In genomic region chr15:67254238-67255175, GRCh38 we compare ENCODE assay signal across 1 cellular context.
TF ChIP-seq lines count a peak whose summit lies in the region.

A gene with protein sequence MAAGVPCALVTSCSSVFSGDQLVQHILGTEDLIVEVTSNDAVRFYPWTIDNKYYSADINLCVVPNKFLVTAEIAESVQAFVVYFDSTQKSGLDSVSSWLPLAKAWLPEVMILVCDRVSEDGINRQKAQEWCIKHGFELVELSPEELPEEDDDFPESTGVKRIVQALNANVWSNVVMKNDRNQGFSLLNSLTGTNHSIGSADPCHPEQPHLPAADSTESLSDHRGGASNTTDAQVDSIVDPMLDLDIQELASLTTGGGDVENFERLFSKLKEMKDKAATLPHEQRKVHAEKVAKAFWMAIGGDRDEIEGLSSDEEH (minus strand): TSS chr15:67254661. CDS start chr15:67254631, 30 bp downstream.
Gene IQCH (plus strand): TSS chr15:67254786. CDS start chr15:67254897, 111 bp downstream.

TF ChIP-seq in K562, 482 proteins besides CTCF, POLR2A, EP300 and RAD21 (continued from another document and continues in another):
- TF ChIP-seq, protein P1, sequence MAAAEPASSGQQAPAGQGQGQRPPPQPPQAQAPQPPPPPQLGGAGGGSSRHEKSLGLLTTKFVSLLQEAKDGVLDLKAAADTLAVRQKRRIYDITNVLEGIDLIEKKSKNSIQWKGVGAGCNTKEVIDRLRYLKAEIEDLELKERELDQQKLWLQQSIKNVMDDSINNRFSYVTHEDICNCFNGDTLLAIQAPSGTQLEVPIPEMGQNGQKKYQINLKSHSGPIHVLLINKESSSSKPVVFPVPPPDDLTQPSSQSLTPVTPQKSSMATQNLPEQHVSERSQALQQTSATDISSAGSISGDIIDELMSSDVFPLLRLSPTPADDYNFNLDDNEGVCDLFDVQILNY (CRISPR knock-in tag; IDR thresholded peaks at IDR 0.05): peak; percentile 82; the same call in 1 of the 2 replicates
- TF ChIP-seq CHCHD3 (CRISPR knock-in tag; IDR thresholded peaks at IDR 0.05): no peak
- peak; percentile 98 for TF ChIP-seq TAF9B (IDR thresholded peaks at IDR 0.05; ENCODE audit: partially characterized antibody)
- peak; percentile 97 for TF ChIP-seq NEUROD1 (IDR thresholded peaks at IDR 0.05; ENCODE audit: borderline replicate concordance, low read depth, low read length, partially characterized antibody)
- 0 out of 2 replicates have a peak, but pooled peaks have one; percentile 72 for TF ChIP-seq ZNF12 (CRISPR knock-in tag; IDR thresholded peaks at IDR 0.05)
- peak; percentile 97 for TF ChIP-seq TBP (optimal IDR thresholded peaks at IDR 0.05; ENCODE audit: low read depth, low read length)
- 0 out of 4 replicates have a peak, but pooled peaks of 1 of the 2 experiments have one; percentile 3 for TF ChIP-seq RCOR1 (IDR thresholded peaks at IDR 0.05; ENCODE audit: borderline replicate concordance in 1 of 2, low read depth in 2 of 2, low read length in 2 of 2)
- TF ChIP-seq SMARCB1 (IDR thresholded peaks at IDR 0.05; ENCODE audit: insufficient read length, low read depth): no peak
- no peak for TF ChIP-seq ETV6 (IDR thresholded peaks at IDR 0.05; ENCODE audit: borderline replicate concordance in 1 of 2, low read depth in 2 of 2, low read length in 1 of 2)
- TF ChIP-seq ETV6 (CRISPR knock-in tag; IDR thresholded peaks at IDR 0.05; ENCODE audit: borderline replicate concordance): 0 out of 2 replicates have a peak, but pooled peaks have one; percentile 42
- peak; percentile 92 for TF ChIP-seq SUPT5H (IDR thresholded peaks at IDR 0.05)
- TF ChIP-seq SIN3A (IDR thresholded peaks at IDR 0.05; ENCODE audit: borderline replicate concordance in 2 of 2, control insufficient read depth in 1 of 2, low read depth in 2 of 2, low read length in 2 of 2): peak in 1 of 2 experiments; percentile 97
- TF ChIP-seq ETV1 (tag; conservative IDR thresholded peaks at IDR 0.05; ENCODE audit: low read depth): peak; percentile 93
- peak; percentile 93 for TF ChIP-seq DEAF1 (CRISPR knock-in tag; IDR thresholded peaks at IDR 0.05)
- no peak for TF ChIP-seq HIVEP1 (CRISPR knock-in tag; IDR thresholded peaks at IDR 0.05)
- TF ChIP-seq ZNF407 (IDR thresholded peaks at IDR 0.05; ENCODE audit: low read depth): no peak
- TF ChIP-seq ZBTB7A (IDR thresholded peaks at IDR 0.05; ENCODE audit: borderline replicate concordance, control insufficient read depth, low read depth, low read length): no peak
- 0 out of 2 replicates have a peak, but pooled peaks have one; percentile 4 for TF ChIP-seq FOXM1 (IDR thresholded peaks at IDR 0.05; ENCODE audit: low read depth)
- TF ChIP-seq FOXM1 (CRISPR knock-in tag; IDR thresholded peaks at IDR 0.05; ENCODE audit: low read depth): peak; percentile 73; the same call in 1 of the 2 replicates
- TF ChIP-seq TCF7 (IDR thresholded peaks at IDR 0.05; ENCODE audit: borderline replicate concordance): 0 out of 2 replicates have a peak, but pooled peaks have one; percentile 47
- TF ChIP-seq ZNF175 (CRISPR knock-in tag; IDR thresholded peaks at IDR 0.05; ENCODE audit: low read depth): no peak
- no peak for TF ChIP-seq TRIM25 (IDR thresholded peaks at IDR 0.05; ENCODE audit: borderline replicate concordance)
- TF ChIP-seq RBM22 (IDR thresholded peaks at IDR 0.05; ENCODE audit: low read depth, low read length, poor library complexity, severe bottlenecking): peak; percentile 97
- peak; percentile 70 to 80 for TF ChIP-seq NRF1 (conservative IDR thresholded peaks at IDR 0.05 in 1 of 2, IDR thresholded peaks at IDR 0.05 in 1 of 2)
- TF ChIP-seq PHTF2 (CRISPR knock-in tag; IDR thresholded peaks at IDR 0.05): no peak
- peak; percentile 100 for TF ChIP-seq TFAP4 (CRISPR knock-in tag; IDR thresholded peaks at IDR 0.05; ENCODE audit: borderline replicate concordance)
- TF ChIP-seq RFX1 (IDR thresholded peaks at IDR 0.05): peak; percentile 99
- TF ChIP-seq ASH1L (IDR thresholded peaks at IDR 0.05; ENCODE audit: borderline replicate concordance, low read depth, partially characterized antibody): peak; percentile 82
- TF ChIP-seq CAMTA2 (CRISPR knock-in tag; conservative IDR thresholded peaks at IDR 0.05): no peak
- no peak for TF ChIP-seq TSC22D4 (tag; IDR thresholded peaks at IDR 0.05)
- TF ChIP-seq, protein P2, sequence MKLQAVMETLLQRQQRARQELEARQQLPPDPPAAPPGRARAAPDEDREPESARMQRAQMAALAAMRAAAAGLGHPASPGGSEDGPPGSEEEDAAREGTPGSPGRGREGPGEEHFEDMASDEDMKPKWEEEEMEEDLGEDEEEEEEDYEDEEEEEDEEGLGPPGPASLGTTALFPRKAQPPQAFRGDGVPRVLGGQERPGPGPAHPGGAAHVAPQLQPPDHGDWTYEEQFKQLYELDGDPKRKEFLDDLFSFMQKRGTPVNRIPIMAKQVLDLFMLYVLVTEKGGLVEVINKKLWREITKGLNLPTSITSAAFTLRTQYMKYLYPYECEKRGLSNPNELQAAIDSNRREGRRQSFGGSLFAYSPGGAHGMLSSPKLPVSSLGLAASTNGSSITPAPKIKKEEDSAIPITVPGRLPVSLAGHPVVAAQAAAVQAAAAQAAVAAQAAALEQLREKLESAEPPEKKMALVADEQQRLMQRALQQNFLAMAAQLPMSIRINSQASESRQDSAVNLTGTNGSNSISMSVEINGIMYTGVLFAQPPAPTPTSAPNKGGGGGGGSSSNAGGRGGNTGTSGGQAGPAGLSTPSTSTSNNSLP (IDR thresholded peaks at IDR 0.05; ENCODE audit: borderline replicate concordance, low read depth, low read length): peak; percentile 49; the same call in 1 of the 2 replicates
- TF ChIP-seq FOXA3 (CRISPR knock-in tag; conservative IDR thresholded peaks at IDR 0.05 in 1 of 2, IDR thresholded peaks at IDR 0.05 in 1 of 2): no peak
- TF ChIP-seq SP1 (CRISPR knock-in tag; IDR thresholded peaks at IDR 0.05): peak; percentile 100
- peak; percentile 21 for TF ChIP-seq PRMT5 (CRISPR knock-in tag; IDR thresholded peaks at IDR 0.05)
- TF ChIP-seq SMAD4 (CRISPR knock-in tag; conservative IDR thresholded peaks at IDR 0.05): peak; percentile 12; the same call in 1 of the 2 replicates
- no peak for TF ChIP-seq GTF2B (IDR thresholded peaks at IDR 0.05; ENCODE audit: extremely low read depth, insufficient read length)
- TF ChIP-seq, protein P3, sequence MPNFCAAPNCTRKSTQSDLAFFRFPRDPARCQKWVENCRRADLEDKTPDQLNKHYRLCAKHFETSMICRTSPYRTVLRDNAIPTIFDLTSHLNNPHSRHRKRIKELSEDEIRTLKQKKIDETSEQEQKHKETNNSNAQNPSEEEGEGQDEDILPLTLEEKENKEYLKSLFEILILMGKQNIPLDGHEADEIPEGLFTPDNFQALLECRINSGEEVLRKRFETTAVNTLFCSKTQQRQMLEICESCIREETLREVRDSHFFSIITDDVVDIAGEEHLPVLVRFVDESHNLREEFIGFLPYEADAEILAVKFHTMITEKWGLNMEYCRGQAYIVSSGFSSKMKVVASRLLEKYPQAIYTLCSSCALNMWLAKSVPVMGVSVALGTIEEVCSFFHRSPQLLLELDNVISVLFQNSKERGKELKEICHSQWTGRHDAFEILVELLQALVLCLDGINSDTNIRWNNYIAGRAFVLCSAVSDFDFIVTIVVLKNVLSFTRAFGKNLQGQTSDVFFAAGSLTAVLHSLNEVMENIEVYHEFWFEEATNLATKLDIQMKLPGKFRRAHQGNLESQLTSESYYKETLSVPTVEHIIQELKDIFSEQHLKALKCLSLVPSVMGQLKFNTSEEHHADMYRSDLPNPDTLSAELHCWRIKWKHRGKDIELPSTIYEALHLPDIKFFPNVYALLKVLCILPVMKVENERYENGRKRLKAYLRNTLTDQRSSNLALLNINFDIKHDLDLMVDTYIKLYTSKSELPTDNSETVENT (CRISPR knock-in tag; IDR thresholded peaks at IDR 0.05): peak; percentile 36; the same call in 1 of the 2 replicates
- TF ChIP-seq MAFK (IDR thresholded peaks at IDR 0.05; ENCODE audit: low read length): 0 out of 2 replicates have a peak, but pooled peaks have one; percentile 25
